Comparison of ENCODE assay signal across 20 cellular contexts in genomic region chr10:61465807-61466425, GRCh38. TPM values are rescaled to one million over a fixed set of nuclear protein-coding genes. Genes with fewer than 3 reads are reported as not detected.
DNase-seq lines count a peak whose midpoint lies in the region; ATAC-seq, FAIRE-seq and TF ChIP-seq lines count a peak whose summit lies in the region.
"Had no signal": no experiment of that assay in that cellular context is flagged by ENCODE, and none has a peak within 500 bp of the region (broad histone marks: within the 10 kb centered on the region; RNA-seq: fewer than 3 reads in every experiment).

No MANE protein-coding gene starts in this region.

- TF ChIP-seq EP300 in K562 (IDR thresholded peaks at IDR 0.05; ENCODE audit: low read length), result no peak

- no peak overlapping the region for H2AFZ ChIP-seq in K562 (ENCODE audit: low read depth, low read length)
- H2AFZ ChIP-seq: parathyroid adenoma had no signal

- H3K4me3 ChIP-seq in HEK293 (ENCODE audit: low read depth, low read length) (no peak overlapping the region), K562 (no peak overlapping the region), lower lobe of right lung (no peak overlapping the region)
- H3K4me3 ChIP-seq: mucosa of descending colon had no signal

- H3K9me1 ChIP-seq in K562 (ENCODE audit: control insufficient read depth, insufficient read depth, low read length), result no peaks in the 10 kb centered on the region

- no peak overlapping the region for H3K27ac ChIP-seq in HEK293 (ENCODE audit: extremely low read depth, low read depth, low read length)
- H3K27ac ChIP-seq in K562 (ENCODE audit: extremely low read depth, low read depth, low read length), result no peak overlapping the region
- H3K27ac ChIP-seq in lower lobe of right lung, result no peak overlapping the region
- H3K27ac ChIP-seq: parathyroid adenoma had no signal

- WGBS in K562 (ENCODE audit: insufficient coverage, low coverage, missing lambda C conversion rate), result 31% methylated on average over 3 of the region's 3 CpGs

- in situ Hi-C loops in K562 (cut with MboI), result no loop called here

- TF ChIP-seq CTCF in HEK293 (tag by site-specific recombination; IDR thresholded peaks at IDR 0.05), result no peak
- peak; percentile 46 to 97 (median 96); a peak in 5 of 6 replicates for TF ChIP-seq CTCF in K562 (IDR thresholded peaks at IDR 0.05 in 2 of 3, conservative IDR thresholded peaks at IDR 0.05 in 1 of 3; ENCODE audit: insufficient read depth in 2 of 3, low read depth in 1 of 3, low read length in 3 of 3)
- TF ChIP-seq CTCF in lower lobe of right lung (IDR thresholded peaks at IDR 0.05), result no peak

- intact Hi-C loops in K562 (cut with micrococcal nuclease) (loop anchor here (1.0 kb wide), 1 partner anchor 267 kb away; no protein-coding TSS in a partner anchor), lower lobe of right lung (cut with DNase I) (no loop called here)

- peak; percentile 51 for FAIRE-seq in K562 (lab: Jason Lieb, UNC)
- FAIRE-seq: G401.6, GM18507 had no signal

- H3K27me3 ChIP-seq in K562 (ENCODE audit: control insufficient read depth in 2 of 2, insufficient read depth in 2 of 2, low read length in 2 of 2) (no peaks in the 10 kb centered on the region), lower lobe of right lung (ENCODE audit: low read depth) (no peaks in the 10 kb centered on the region)

- POLR2A ChIA-PET in HEK293 (lab: Yijun Ruan, JAX) (no interaction called here), K562 (lab: Yijun Ruan, JAX) (interaction anchor here (1.1 to 1.7 kb wide), 3 partner anchors 9 to 15 kb away, joined by 3 to 6 read pairs (median 5); no protein-coding TSS in a partner anchor)

- H3K36me3 ChIP-seq in HEK293 (ENCODE audit: control insufficient read depth in 2 of 2, insufficient read depth in 1 of 2, low read length in 2 of 2) (no peaks in the 10 kb centered on the region), K562 (ENCODE audit: control insufficient read depth, insufficient read depth, low read length) (no peaks in the 10 kb centered on the region), lower lobe of right lung (no peaks in the 10 kb centered on the region)

- H3K9ac ChIP-seq in K562 (ENCODE audit: insufficient read depth in 1 of 2, low read depth in 2 of 2, low read length in 2 of 2), result no peak overlapping the region
- H3K9ac ChIP-seq: parathyroid adenoma had no signal

- peak; percentile 88 to 97 for TF ChIP-seq RAD21 in K562 (CRISPR knock-in tag; conservative IDR thresholded peaks at IDR 0.05 in 1 of 2, IDR thresholded peaks at IDR 0.05 in 1 of 2)

- DNase-seq in NAMALWA (ENCODE audit: low spot score), result peak; percentile 8
- peak in 2 of 4 experiments; percentile 28 to 68 for DNase-seq in K562 (ENCODE audit: extremely low read depth in 1 of 4, low spot score in 3 of 4)
- DNase-seq in lower lobe of right lung, result no peak
- DNase-seq in NCI-H1436 treated with DMSO at 0.1 percent for 48 hours (lab: John Stamatoyannopoulos, UW), result no peak
- DNase-seq in islet precursor cell, result no peak
- DNase-seq: activated CD4-positive, alpha-beta T cell treated with anti-CD3 and anti-CD28 coated beads, Interleukin-2, amount 10 ng/mL, durations not matched to agents 7 days and 5 days; amygdala; CD4-positive, alpha-beta T cell; foreskin melanocyte; mucosa of descending colon; NCI-H187 treated with DMSO at 0.1 percent for 48 hours; stimulated activated CD4-positive, alpha-beta T cell treated with anti-CD3 and anti-CD28 coated beads, Interleukin-15, amount 100 ng/mL, for 24 hours; T-cell had no signal

- no peaks in the 10 kb centered on the region for H4K20me1 ChIP-seq in K562 (replicated peaks; ENCODE audit: control insufficient read depth, insufficient read depth, low read length)

- no peak overlapping the region for H3K4me2 ChIP-seq in K562 (ENCODE audit: insufficient read depth, low read length)

- ATAC-seq in K562, result peak; percentile 95
- ATAC-seq in lower lobe of right lung, result peak; percentile 44 to 55
- ATAC-seq in GM21737 (IDR thresholded peaks at IDR 0.05; ENCODE audit: unreplicated experiment), result no peak
- no peak for ATAC-seq in HG03439 (IDR thresholded peaks at IDR 0.05; ENCODE audit: unreplicated experiment)
- ATAC-seq: mucosa of descending colon, T-cell had no signal

- CTCF ChIA-PET in HEK293 (lab: Yijun Ruan, JAX), result interaction anchor here (0.9 kb wide), 1 partner anchor 269 kb away, joined by 3 read pairs; no protein-coding TSS in a partner anchor
- CTCF ChIA-PET in K562 (lab: Yijun Ruan, JAX; ENCODE audit: low intra/inter-chr PET ratio), result interaction anchor here (0.7 kb wide), 1 partner anchor 127 kb away, joined by 4 read pairs; no protein-coding TSS in a partner anchor

- H3K9me3 ChIP-seq in HEK293 (ENCODE audit: control insufficient read depth, insufficient read depth, low read depth, low read length), result no peaks in the 10 kb centered on the region
- H3K9me3 ChIP-seq in K562 (replicated peaks; ENCODE audit: control insufficient read depth, insufficient read depth, low read depth, low read length), result no peaks in the 10 kb centered on the region
- H3K9me3 ChIP-seq in lower lobe of right lung, result no peaks in the 10 kb centered on the region
- H3K9me3 ChIP-seq: mucosa of descending colon had no signal

- no peaks in the 10 kb centered on the region for H3K4me1 ChIP-seq in HEK293 (ENCODE audit: control insufficient read depth, insufficient read depth, low read length)
- H3K4me1 ChIP-seq in K562 (replicated peaks in 1 of 2; ENCODE audit: control insufficient read depth in 2 of 2, insufficient read depth in 2 of 2, low read length in 2 of 2), result no peaks in the 10 kb centered on the region; a peak in 1 of 5 replicates
- H3K4me1 ChIP-seq in lower lobe of right lung, result no peaks in the 10 kb centered on the region
- H3K4me1 ChIP-seq: parathyroid adenoma had no signal

- H3K79me2 ChIP-seq in K562 (ENCODE audit: control insufficient read depth, insufficient read depth, low read length), result no peaks in the 10 kb centered on the region
- H3K79me2 ChIP-seq: parathyroid adenoma had no signal

- no TSS peak for BruUV-seq in K562 (replicated peaks; lab: Mats Ljungman, UMichigan)

- no peak for TF ChIP-seq POLR2A in K562 (conservative IDR thresholded peaks at IDR 0.05)

TF ChIP-seq in HEK293, 187 proteins besides CTCF, POLR2A, EP300 and RAD21:
- TF ChIP-seq ZSCAN23 (tag by site-specific recombination; IDR thresholded peaks at IDR 0.05), result no peak
- no peak for TF ChIP-seq ZNF658 (tag by site-specific recombination; IDR thresholded peaks at IDR 0.05)
- TF ChIP-seq ZNF514 (tag by site-specific recombination; IDR thresholded peaks at IDR 0.05), result no peak
- peak; percentile 33; the same call in 1 of the 2 replicates for TF ChIP-seq ZNF654 (tag by site-specific recombination; IDR thresholded peaks at IDR 0.05; ENCODE audit: low read depth)

TF ChIP-seq in K562, 482 proteins besides CTCF, POLR2A, EP300 and RAD21 (continues in another document):
- TF ChIP-seq CHAMP1 (IDR thresholded peaks at IDR 0.05), result 0 out of 2 replicates have a peak, but pooled peaks have one; percentile 15
- TF ChIP-seq ZNF41 (CRISPR knock-in tag; conservative IDR thresholded peaks at IDR 0.05), result no peak
- TF ChIP-seq DEAF1 (CRISPR knock-in tag; IDR thresholded peaks at IDR 0.05), result peak; percentile 81
- TF ChIP-seq SUPT5H (IDR thresholded peaks at IDR 0.05), result no peak
- TF ChIP-seq SMARCB1 (IDR thresholded peaks at IDR 0.05; ENCODE audit: insufficient read length, low read depth), result no peak

RNA-seq across cellular contexts. Expression of gene TMEM26, which starts 12.7 kb away (rescaled TPM):
- not detected in 2 replicates for total RNA-seq in K562 (2011; cell fraction: chromatin; rRNA removed; ENCODE audit: low replicate concordance)
- not detected in 2 replicates for total RNA-seq in K562 (2011; cell fraction: nucleolus; rRNA removed)
- total RNA-seq in K562 (2011; cell fraction: nucleoplasm; rRNA removed), result not detected in 2 replicates
- total RNA-seq in K562 (2014; rRNA removed) (not detected in 2 replicates), K562 (2014; rRNA removed; fragmentation: Illumina TruSeq; extraction: Trizol) (not detected in 2 replicates), K562 (2015; rRNA removed; fragmentation: Illumina TruSeq; extraction: Trizol) (not detected in 2 replicates), K562 (2021) (not detected in 2 replicates), lower lobe of right lung (1.1 TPM)
- polyA plus RNA-seq in K562 (2011; rRNA removed) (not detected in 2 replicates), K562 (2014; fragmentation: Illumina TruSeq; extraction: Trizol) (not detected in 2 replicates), K562 (2014; fragmentation: Nextera tagmentation; extraction: Ambion mirVana) (not detected), K562 (2014; rRNA removed) (not detected in 2 replicates)
- polyA plus RNA-seq in K562 (2011; cell fraction: cytosol; rRNA removed), result not detected in 2 replicates
- not detected in 2 replicates for polyA plus RNA-seq in K562 (2011; cell fraction: nucleus; rRNA removed)
- polyA plus RNA-seq in K562 (2012), result not detected in 2 replicates
- not detected in 2 replicates for polyA minus RNA-seq in K562 (2011; rRNA and poly(A)+ RNA removed)
- polyA minus RNA-seq in K562 (2011; cell fraction: cytosol; rRNA and poly(A)+ RNA removed), result not detected in 2 replicates
- polyA minus RNA-seq in K562 (2011; cell fraction: nucleus; rRNA and poly(A)+ RNA removed), result not detected in 2 replicates
- total RNA-seq: activated CD4-positive, alpha-beta T cell treated with anti-CD3 and anti-CD28 coated beads, Interleukin-2, amount 10 ng/mL, durations not matched to agents 7 days and 5 days; CD4-positive, alpha-beta T cell; HT-29; T-cell had no signal

Comparison
In these comparisons a context has a peak if more than half of its experiments do, and no peak if none do; other contexts are left out.
1. CTCF ChIP-seq: peak in K562 (3 of 3); none in HEK293 (single experiment) and lower lobe of right lung (single experiment).
2. ATAC-seq: peak in K562 (single experiment) and lower lobe of right lung (2 of 2); none in GM21737 (single experiment) and HG03439 (single experiment).
3. Of the 44 proteins assayed by ChIP-seq in both K562 and HEK293: peak only in K562: CTCF; only in HEK293: none; in both: none; in neither: 43.